Comparison of ENCODE assay signal across 8 cellular contexts in the genomic region with DNA sequence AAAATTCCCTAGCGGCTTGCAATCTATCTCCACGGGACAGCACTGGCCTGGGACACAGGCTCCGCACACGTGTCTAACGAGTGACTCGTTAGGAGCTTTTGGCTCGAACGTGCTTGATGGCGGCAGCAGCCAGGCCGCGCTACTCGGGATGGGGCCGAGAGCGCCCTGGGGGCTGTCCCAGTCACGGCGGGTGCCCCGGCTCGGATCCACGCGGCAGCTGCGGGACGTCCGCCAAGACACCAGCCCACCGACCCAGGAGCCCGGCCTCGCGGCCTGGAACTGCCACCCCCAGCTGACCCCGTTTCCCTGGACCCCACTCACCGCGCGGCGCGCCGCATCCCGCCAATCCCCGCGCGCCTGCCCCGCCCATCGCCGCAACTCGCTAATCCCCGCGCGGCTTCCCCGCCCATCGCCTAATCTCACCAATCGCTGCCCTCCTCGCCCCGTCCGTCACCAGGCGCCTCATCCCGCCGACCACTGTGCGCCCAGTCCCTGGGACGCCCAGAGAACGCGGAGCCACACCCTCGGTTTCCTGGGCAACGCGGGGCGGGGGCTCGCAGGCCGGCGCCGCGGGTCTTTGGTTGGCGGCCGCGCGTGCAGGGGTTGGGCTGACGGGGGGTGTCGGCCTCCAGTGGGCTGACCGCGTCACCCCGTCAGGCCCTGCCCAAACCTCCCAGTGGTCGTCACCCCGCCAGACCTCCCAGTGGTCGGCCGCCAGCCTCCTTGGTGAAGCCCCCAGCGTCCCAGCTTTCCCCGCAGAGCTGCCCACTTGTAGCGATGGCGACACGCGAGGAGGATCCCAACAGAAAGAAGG. TPM values are rescaled to one million over a fixed set of nuclear protein-coding genes. Genes with fewer than 3 reads are reported as not detected.
DNase-seq lines count a peak whose midpoint lies in the region; ATAC-seq, FAIRE-seq and TF ChIP-seq lines count a peak whose summit lies in the region.

A gene (minus strand): TSS at position 359 of the 814 bp plus-strand sequence. CDS start 1,495 bp downstream, outside the sequence.

- H3K27me3 ChIP-seq in pancreas: no peaks in the 10 kb centered on the region
- no peaks in the 10 kb centered on the region for H3K27me3 ChIP-seq in tibial artery

- 0 to 1% methylated on average over 74 to 86 of the region's 86 CpGs for WGBS in pancreas, 2 donors

- TF ChIP-seq POLR2A in GM10847 (IDR thresholded peaks at IDR 0.05; ENCODE audit: extremely low read depth, insufficient read length): peak; percentile 48

- H3K4me1 ChIP-seq in pancreas: peaks cover 5 to 8% (median 7%) of the 10 kb centered on the region in 3 donors
- H3K4me1 ChIP-seq in tibial artery: peaks cover 0 to 27% (median 17%) of the 10 kb centered on the region in 4 donors

- H3K4me3 ChIP-seq in pancreas (peak within 1 kb of the TSS; percentile 58 to 80 (median 72)), tibial artery (peak within 1 kb of the TSS; percentile 76 to 83)

- TF ChIP-seq CTCF in pancreas (IDR thresholded peaks at IDR 0.05) (no peak), tibial artery (IDR thresholded peaks at IDR 0.05) (peak in 1 of 2 experiments; percentile 24)

- DNase-seq in NCI-H1105 treated with DMSO at 0.1 percent for 48 hours (lab: John Stamatoyannopoulos, UW) (peak; percentile 96), SW 1271 (lab: John Stamatoyannopoulos, UW) (peak; percentile 91 to 95), Right ventricle myocardium inferior (ENCODE audit: missing footprints) (peak; percentile 99), pancreas (peak; percentile 97 to 98 (median 98)), tibial artery (peak; percentile 98 to 99)
- DNase-seq in activated naive CD8-positive, alpha-beta T cell treated with anti-CD3 and anti-CD28 coated beads, Interleukin-2, amount 50 U/mL, for 16 hours (ENCODE audit: low read depth, low spot score): peak; percentile 97

- H3K9me3 ChIP-seq in pancreas: no peaks in the 10 kb centered on the region
- H3K9me3 ChIP-seq in tibial artery: no peaks in the 10 kb centered on the region

- peak; percentile 99 for ATAC-seq in HG02642 (IDR thresholded peaks at IDR 0.05; ENCODE audit: poor library complexity, unreplicated experiment)
- ATAC-seq in Right ventricle myocardium inferior: peak; percentile 99
- peak; percentile 98 to 99 (median 99) for ATAC-seq in pancreas

- H3K36me3 ChIP-seq in pancreas: peaks cover 0 to 3% (median 0%) of the 10 kb centered on the region in 3 donors
- H3K36me3 ChIP-seq in tibial artery: peaks cover 0 to 35% (median 13%) of the 10 kb centered on the region in 3 donors

- intact Hi-C loops in Right ventricle myocardium inferior (cut with DNase I): loop anchor here (2.0 kb wide), 1 partner anchor 41 kb away; a partner anchor contains a TSS
- intact Hi-C loops in pancreas (cut with DNase I): no loop called here
- intact Hi-C loops in tibial artery (cut with DNase I; ENCODE audit: low total_unique reads): no loop called here

- FAIRE-seq in pancreas (lab: Jason Lieb, UNC): peak; percentile 29

- H3K27ac ChIP-seq in pancreas (peak within 1 kb of the TSS; percentile 42 to 79 (median 72)), tibial artery (peak within 1 kb of the TSS; percentile 83 to 90)

RNA-seq across cellular contexts. Expression of the gene that starts here (rescaled TPM):
- total RNA-seq in Right ventricle myocardium inferior (87.3 TPM), pancreas (10 to 100 TPM; 40.6 to 57.3 (median 47.7) TPM)
- 10 to 100 TPM; 68.3 to 86.4 TPM for polyA plus RNA-seq in pancreas

Comparison
In these comparisons a context has a peak if more than half of its experiments do, and no peak if none do; other contexts are left out.
1. Peak in every context shown above with its lines: DNase-seq, ATAC-seq, H3K4me3 ChIP-seq and H3K27ac ChIP-seq.